12 cellular contexts compared by ENCODE assay signal in genomic region chr1:97192872-97193572, GRCh38.
A peak's percentile ranks its signal among the peaks of the same experiment; 100 is the strongest.
DNase-seq lines count a peak whose midpoint lies in the region; ATAC-seq and TF ChIP-seq lines count a peak whose summit lies in the region.
"Had no signal": no experiment of that assay in that cellular context is flagged by ENCODE, and none has a peak within 500 bp of the region (broad histone marks: within the 10 kb centered on the region; RNA-seq: fewer than 3 reads in every experiment).

No MANE protein-coding gene starts in this region.

- TF ChIP-seq CTCF in astrocyte of the spinal cord (IDR thresholded peaks at IDR 0.05; ENCODE audit: low read depth, low read length), result peak; percentile 36

- intact Hi-C loops in Right ventricle myocardium inferior (cut with DNase I), result no loop called here
- intact Hi-C loops in activated T-helper 2 cell treated with anti-CD3 and anti-CD28 coated beads, Interferon-gamma antibody, Interleukin-2, Interleukin-4, amounts not matched to agents 10 μg/mL and 5 μg/mL and 100 μg/mL, durations not matched to agents 14 hours and 24 hours and 36 hours (cut with micrococcal nuclease), result no loop called here

- in situ Hi-C loops in astrocyte of the spinal cord (cut with HindIII; ENCODE audit: low sequenced_read_pairs), result no loop called here

- H3K4me3 ChIP-seq in astrocyte of the spinal cord (ENCODE audit: low read depth, low read length), result no peak overlapping the region

- no peaks in the 10 kb centered on the region for H3K4me1 Mint-ChIP-seq in activated T-helper 2 cell treated with anti-CD3 and anti-CD28 coated beads, Interferon-gamma antibody, Interleukin-2, Interleukin-4, amounts not matched to agents 10 μg/mL and 5 μg/mL and 100 μg/mL, durations not matched to agents 14 hours and 24 hours and 36 hours (ENCODE audit: low read depth)
- H3K4me1 Mint-ChIP-seq: B cell had no signal

- no peak overlapping the region for H3K27ac Mint-ChIP-seq in activated T-helper 2 cell treated with anti-CD3 and anti-CD28 coated beads, Interferon-gamma antibody, Interleukin-2, Interleukin-4, amounts not matched to agents 10 μg/mL and 5 μg/mL and 100 μg/mL, durations not matched to agents 14 hours and 24 hours and 36 hours
- H3K27ac Mint-ChIP-seq: B cell had no signal

- H3K4me3 Mint-ChIP-seq in activated T-helper 2 cell treated with anti-CD3 and anti-CD28 coated beads, Interferon-gamma antibody, Interleukin-2, Interleukin-4, amounts not matched to agents 10 μg/mL and 5 μg/mL and 100 μg/mL, durations not matched to agents 14 hours and 24 hours and 36 hours (ENCODE audit: low read depth), result no peak overlapping the region
- H3K4me3 Mint-ChIP-seq: B cell had no signal

- ATAC-seq in Right ventricle myocardium inferior, result no peak
- ATAC-seq in HG03378 (IDR thresholded peaks at IDR 0.05; ENCODE audit: unreplicated experiment), result no peak

- H3K27me3 Mint-ChIP-seq in activated T-helper 2 cell treated with anti-CD3 and anti-CD28 coated beads, Interferon-gamma antibody, Interleukin-2, Interleukin-4, amounts not matched to agents 10 μg/mL and 5 μg/mL and 100 μg/mL, durations not matched to agents 14 hours and 24 hours and 36 hours (ENCODE audit: low read depth), result no peaks in the 10 kb centered on the region
- H3K27me3 Mint-ChIP-seq: B cell had no signal

- H3K9me3 Mint-ChIP-seq in activated T-helper 2 cell treated with anti-CD3 and anti-CD28 coated beads, Interferon-gamma antibody, Interleukin-2, Interleukin-4, amounts not matched to agents 10 μg/mL and 5 μg/mL and 100 μg/mL, durations not matched to agents 14 hours and 24 hours and 36 hours, result no peaks in the 10 kb centered on the region

- peak; percentile 92 for DNase-seq in A172 (ENCODE audit: low spot score)
- peak; percentile 22 for DNase-seq in HK-2 (ENCODE audit: unreplicated experiment)
- peak; percentile 98 for DNase-seq in astrocyte of the spinal cord (ENCODE audit: low read depth, low spot score)
- peak; percentile 85 for DNase-seq in kidney glomerular epithelial cell (lab: John Stamatoyannopoulos, UW)
- no peak for DNase-seq in Right ventricle myocardium inferior (ENCODE audit: missing footprints)
- no peak for DNase-seq in ecto neural progenitor cell (ENCODE audit: low spot score)
- DNase-seq in activated T-helper 2 cell treated with anti-CD3 and anti-CD28 coated beads, Interferon-gamma antibody, Interleukin-2, Interleukin-4, amounts not matched to agents 10 μg/mL and 5 μg/mL and 100 μg/mL, durations not matched to agents 14 hours and 24 hours and 36 hours (ENCODE audit: low spot score), result no peak
- DNase-seq: activated effector memory CD4-positive, alpha-beta T cell treated with Interleukin-2 at 50 U/mL for 16 hours; NCI-H510A treated with DMSO at 0.1 percent for 48 hours; T-helper 9 cell had no signal

- H3K36me3 Mint-ChIP-seq in activated T-helper 2 cell treated with anti-CD3 and anti-CD28 coated beads, Interferon-gamma antibody, Interleukin-2, Interleukin-4, amounts not matched to agents 10 μg/mL and 5 μg/mL and 100 μg/mL, durations not matched to agents 14 hours and 24 hours and 36 hours (ENCODE audit: low read depth), result no peaks in the 10 kb centered on the region

Comparison
In these comparisons a context has a peak if more than half of its experiments do, and no peak if none do; other contexts are left out.
1. DNase-seq: peak in A172 (single experiment), HK-2 (single experiment), astrocyte of the spinal cord (single experiment) and kidney glomerular epithelial cell (single experiment); none in Right ventricle myocardium inferior (single experiment), ecto neural progenitor cell (single experiment) and activated T-helper 2 cell treated with anti-CD3 and anti-CD28 coated beads, Interferon-gamma antibody, Interleukin-2, Interleukin-4, amounts not matched to agents 10 μg/mL and 5 μg/mL and 100 μg/mL, durations not matched to agents 14 hours and 24 hours and 36 hours (single experiment).